In the genomic region with DNA sequence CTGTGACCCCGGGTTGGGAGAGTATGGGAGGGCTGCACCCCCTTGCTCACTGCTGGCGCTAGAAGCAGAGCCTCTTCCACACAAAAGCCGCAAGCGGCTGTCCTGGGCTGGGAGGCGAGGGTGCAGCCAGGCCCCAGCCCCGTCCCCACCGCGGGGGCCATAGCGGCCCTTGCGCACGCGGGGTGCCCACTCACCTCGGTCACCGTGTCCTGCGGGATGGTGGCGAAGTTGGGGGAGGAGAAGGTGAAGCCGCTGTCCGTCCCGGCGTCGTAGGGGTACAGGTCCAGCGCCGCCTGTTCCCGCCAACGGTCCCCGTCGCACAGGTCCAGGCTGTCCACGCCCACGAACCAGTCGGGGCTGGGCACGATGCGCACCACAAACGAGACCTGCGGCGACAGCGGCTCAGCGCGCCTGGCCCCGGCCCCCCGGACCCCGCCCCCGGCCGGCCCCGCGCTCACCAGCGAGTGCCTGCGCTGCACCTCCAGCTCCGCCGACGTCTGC, we compare ENCODE assay signal across 9 cellular contexts. TPM values are rescaled to one million over a fixed set of nuclear protein-coding genes. Genes with fewer than 3 reads are reported as not detected.
DNase-seq lines count a peak whose midpoint lies in the region; ATAC-seq and TF ChIP-seq lines count a peak whose summit lies in the region.
"Had no signal": no experiment of that assay in that cellular context is flagged by ENCODE, and none has a peak within 500 bp of the region (broad histone marks: within the 10 kb centered on the region; RNA-seq: fewer than 3 reads in every experiment).

No MANE protein-coding gene starts in this region.

- H3K27me3 Mint-ChIP-seq in activated T-cell treated with anti-CD3 and anti-CD28 coated beads, Interleukin-2, amount 50 U/mL, for 24 hours = peaks cover 44% of the 10 kb centered on the region
- H3K27me3 Mint-ChIP-seq in central memory CD8-positive, alpha-beta T cell = no peaks in the 10 kb centered on the region

- H3K27me3 ChIP-seq in tibial artery = peaks cover 0 to 41% of the 10 kb centered on the region in 2 donors
- H3K27me3 ChIP-seq: MG63 had no signal

- no peaks in the 10 kb centered on the region for H3K9me3 Mint-ChIP-seq in activated T-cell treated with anti-CD3 and anti-CD28 coated beads, Interleukin-2, amount 50 U/mL, for 24 hours
- no peaks in the 10 kb centered on the region for H3K9me3 Mint-ChIP-seq in central memory CD8-positive, alpha-beta T cell

- no peak overlapping the region for H3K27ac ChIP-seq in tibial artery

- H3K36me3 Mint-ChIP-seq in activated T-cell treated with anti-CD3 and anti-CD28 coated beads, Interleukin-2, amount 50 U/mL, for 24 hours (ENCODE audit: low read depth) = no peaks in the 10 kb centered on the region
- peaks cover 22% of the 10 kb centered on the region for H3K36me3 Mint-ChIP-seq in central memory CD8-positive, alpha-beta T cell (ENCODE audit: insufficient read depth)

- H3K9me3 ChIP-seq in mucosa of descending colon (no peaks in the 10 kb centered on the region), tibial artery (no peaks in the 10 kb centered on the region)
- H3K9me3 ChIP-seq: MG63 had no signal

- H3K36me3 ChIP-seq in mucosa of descending colon (ENCODE audit: low read depth) (no peaks in the 10 kb centered on the region), tibial artery (no peaks in the 10 kb centered on the region)

- no peak for ATAC-seq in central memory CD8-positive, alpha-beta T cell (replicated peaks; ENCODE audit: extremely low read depth, poor library complexity, severe bottlenecking)
- ATAC-seq in mucosa of descending colon (no peak), HG03378 (IDR thresholded peaks at IDR 0.05; ENCODE audit: unreplicated experiment) (no peak), HG02840 (IDR thresholded peaks at IDR 0.05; ENCODE audit: low FRiP score, unreplicated experiment) (no peak)

- DNase-seq in activated T-cell treated with anti-CD3 and anti-CD28 coated beads, Interleukin-2, amount 50 U/mL, for 24 hours = no peak
- no peak for DNase-seq in activated T-cell treated with anti-CD3 and anti-CD28 coated beads, Interleukin-2, amount 50 U/mL, for 1 hour
- DNase-seq in central memory CD8-positive, alpha-beta T cell (ENCODE audit: low spot score in 2 of 2) = no peak
- DNase-seq in mucosa of descending colon = peak in 2 of 3 donors; percentile 41 to 67
- peak; percentile 19 to 69 for DNase-seq in tibial artery
- DNase-seq in NCI-H2227 treated with DMSO at 0.1 percent for 48 hours (lab: John Stamatoyannopoulos, UW) = no peak
- DNase-seq: MG63 had no signal

- no peak overlapping the region for H3K4me3 ChIP-seq in mucosa of descending colon
- peak overlapping the region; percentile 13 to 42 for H3K4me3 ChIP-seq in tibial artery
- H3K4me3 ChIP-seq: MG63 had no signal

- TF ChIP-seq CTCF in mucosa of descending colon (IDR thresholded peaks at IDR 0.05) (no peak), tibial artery (IDR thresholded peaks at IDR 0.05) (no peak)

- intact Hi-C loops in mucosa of descending colon (cut with DNase I, micrococcal nuclease) (no loop called here), tibial artery (cut with DNase I; ENCODE audit: low total_unique reads) (no loop called here)

- peak overlapping the region; percentile 56 for H3K4me3 Mint-ChIP-seq in activated T-cell treated with anti-CD3 and anti-CD28 coated beads, Interleukin-2, amount 50 U/mL, for 24 hours
- peak overlapping the region; percentile 77 for H3K4me3 Mint-ChIP-seq in central memory CD8-positive, alpha-beta T cell

- H3K27ac Mint-ChIP-seq in activated T-cell treated with anti-CD3 and anti-CD28 coated beads, Interleukin-2, amount 50 U/mL, for 24 hours = no peak overlapping the region
- peak overlapping the region; percentile 73 for H3K27ac Mint-ChIP-seq in central memory CD8-positive, alpha-beta T cell (ENCODE audit: low read depth)

- H3K4me1 Mint-ChIP-seq in activated T-cell treated with anti-CD3 and anti-CD28 coated beads, Interleukin-2, amount 50 U/mL, for 24 hours (ENCODE audit: low read depth) = peaks cover 24% of the 10 kb centered on the region
- H3K4me1 Mint-ChIP-seq in central memory CD8-positive, alpha-beta T cell = peaks cover 31% of the 10 kb centered on the region

- H3K4me1 ChIP-seq in mucosa of descending colon (ENCODE audit: low read depth) = peaks cover 25% of the 10 kb centered on the region
- H3K4me1 ChIP-seq in tibial artery = peaks cover 0 to 46% (median 31%) of the 10 kb centered on the region in 4 donors

RNA-seq across cellular contexts. Expression of a gene that starts 1.5 kb away (rescaled TPM):
- total RNA-seq in mucosa of descending colon = 10 to 100 TPM; 19.6 to 42.1 (median 41.4) TPM

RNA-seq across cellular contexts. Expression of a gene that starts 57.5 kb away (rescaled TPM):
- total RNA-seq in mucosa of descending colon = 1 to 10 TPM; 2.3 to 4.9 (median 3.9) TPM

Comparison
In these comparisons a context has a peak if more than half of its experiments do, and no peak if none do; other contexts are left out.
1. DNase-seq: peak in mucosa of descending colon (2 of 3) and tibial artery (2 of 2); none in activated T-cell treated with anti-CD3 and anti-CD28 coated beads, Interleukin-2, amount 50 U/mL, for 24 hours (single experiment), activated T-cell treated with anti-CD3 and anti-CD28 coated beads, Interleukin-2, amount 50 U/mL, for 1 hour (single experiment), central memory CD8-positive, alpha-beta T cell (0 of 2) and NCI-H2227 treated with DMSO at 0.1 percent for 48 hours (single experiment).